20 cellular contexts compared by ENCODE assay signal in the genomic region with DNA sequence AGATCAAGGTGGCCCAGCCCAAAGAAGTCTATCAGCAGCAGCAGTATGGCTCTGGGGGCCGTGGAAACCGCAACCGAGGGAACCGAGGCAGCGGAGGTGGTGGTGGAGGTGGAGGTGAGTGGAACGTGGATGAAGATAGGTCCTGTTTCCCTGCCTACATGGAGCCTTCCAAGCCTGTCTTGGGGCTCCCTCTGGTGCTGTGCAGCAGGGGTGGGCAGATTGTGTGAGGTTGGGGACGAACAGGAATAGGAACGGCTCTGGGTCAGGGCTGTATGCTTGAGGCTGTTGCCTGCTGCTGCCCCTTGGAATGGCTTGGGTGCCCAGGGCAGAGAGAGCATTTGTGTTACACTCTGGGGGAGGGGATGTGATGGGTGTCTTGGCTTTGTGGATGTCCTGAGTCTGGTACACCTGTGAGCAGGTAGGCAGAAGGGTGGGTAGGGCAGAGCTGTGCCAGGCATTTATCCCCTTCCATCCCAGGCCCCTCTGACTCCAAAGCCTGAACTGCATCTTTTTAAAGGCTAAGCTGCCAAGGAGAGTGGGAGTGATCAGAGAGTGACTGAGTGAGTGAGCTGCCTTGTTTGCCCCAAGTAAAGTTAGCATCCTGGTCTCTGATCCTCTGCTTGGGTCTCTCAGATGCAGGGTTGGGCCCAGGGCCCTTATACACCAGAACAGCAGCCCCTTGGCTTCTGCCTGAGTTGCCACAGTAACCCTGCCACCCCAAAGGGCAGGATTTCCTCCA. TPM values are rescaled to one million over a fixed set of nuclear protein-coding genes. Genes with fewer than 3 reads are reported as not detected.
DNase-seq lines count a peak whose midpoint lies in the region; TF ChIP-seq lines count a peak whose summit lies in the region.
"Had no signal": no experiment of that assay in that cellular context is flagged by ENCODE, and none has a peak within 500 bp of the region (broad histone marks: within the 10 kb centered on the region; RNA-seq: fewer than 3 reads in every experiment).

No MANE protein-coding gene starts in this region.

- no peaks in the 10 kb centered on the region for H3K27me3 Mint-ChIP-seq in activated T-cell treated with anti-CD3 and anti-CD28 coated beads, Interleukin-2, amount 50 U/mL, for 24 hours
- no peaks in the 10 kb centered on the region for H3K27me3 Mint-ChIP-seq in activated T-helper 1 cell treated with anti-CD3 and anti-CD28 coated beads, Interleukin-12 subunit alpha, Interleukin-12 subunit beta, Interleukin-2, Interleukin-4 antibody, amounts not matched to agents 30 ng/mL and 10 ng/mL and 1 ng/mL, durations not matched to agents 14 hours and 24 hours and 36 hours (ENCODE audit: insufficient read depth)
- H3K27me3 Mint-ChIP-seq: T-cell had no signal

- DNase-seq in activated T-cell treated with anti-CD3 and anti-CD28 coated beads, Interleukin-2, amount 50 U/mL, for 24 hours: no peak
- DNase-seq in activated T-cell treated with anti-CD3 and anti-CD28 coated beads for 4 hours (no peak), NAMALWA (ENCODE audit: low spot score) (peak; percentile 27), spleen (peak; percentile 44), NCI-H1092 (lab: John Stamatoyannopoulos, UW) (no peak), WERI-Rb-1 (no peak)
- DNase-seq in activated T-helper 1 cell treated with anti-CD3 and anti-CD28 coated beads, Interleukin-12 subunit alpha, Interleukin-12 subunit beta, Interleukin-2, Interleukin-4 antibody, amounts not matched to agents 30 ng/mL and 10 ng/mL and 1 ng/mL, durations not matched to agents 14 hours and 24 hours and 36 hours (ENCODE audit: low spot score): no peak
- DNase-seq: activated CD4-positive, alpha-beta T cell treated with anti-CD3 and anti-CD28 coated beads, Interleukin-2, amount 50 U/mL, for 48 hours; amniotic stem cell; esophagus squamous epithelium; hippocampal formation; KG1; left lung; NCI-H1694 treated with DMSO at 0.1 percent for 48 hours; NCI-H526 treated with DMSO at 0.1 percent for 48 hours; substantia nigra; T-cell had no signal

- intact Hi-C loops in spleen (cut with DNase I; ENCODE audit: low total_unique reads): no loop called here
- intact Hi-C loops in activated T-helper 1 cell treated with anti-CD3 and anti-CD28 coated beads, Interleukin-12 subunit alpha, Interleukin-12 subunit beta, Interleukin-2, Interleukin-4 antibody, amounts not matched to agents 30 ng/mL and 10 ng/mL and 1 ng/mL, durations not matched to agents 14 hours and 24 hours and 36 hours (cut with micrococcal nuclease): loop anchor here (10.0 kb wide), 2 partner anchors 1185 to 1405 kb away; partner anchors contain the start of gene ZNF346

- peaks cover 45% of the 10 kb centered on the region for H3K4me1 Mint-ChIP-seq in activated T-cell treated with anti-CD3 and anti-CD28 coated beads, Interleukin-2, amount 50 U/mL, for 24 hours (ENCODE audit: low read depth)
- H3K4me1 Mint-ChIP-seq in activated T-helper 1 cell treated with anti-CD3 and anti-CD28 coated beads, Interleukin-12 subunit alpha, Interleukin-12 subunit beta, Interleukin-2, Interleukin-4 antibody, amounts not matched to agents 30 ng/mL and 10 ng/mL and 1 ng/mL, durations not matched to agents 14 hours and 24 hours and 36 hours (ENCODE audit: low read depth): peaks cover 54% of the 10 kb centered on the region

- H3K27me3 ChIP-seq in duodenal mucosa (ENCODE audit: control insufficient read depth in 1 of 2, insufficient read depth in 2 of 2, low read length in 2 of 2): no peaks in the 10 kb centered on the region
- no peaks in the 10 kb centered on the region for H3K27me3 ChIP-seq in spleen (replicated peaks in 1 of 7)
- no peaks in the 10 kb centered on the region for H3K27me3 ChIP-seq in WERI-Rb-1 (ENCODE audit: insufficient read depth, low read depth, severe bottlenecking)
- H3K27me3 ChIP-seq: esophagus squamous epithelium, left lung had no signal

- H3K36me3 Mint-ChIP-seq in activated T-cell treated with anti-CD3 and anti-CD28 coated beads, Interleukin-2, amount 50 U/mL, for 24 hours (ENCODE audit: low read depth): peaks cover 93% of the 10 kb centered on the region
- H3K36me3 Mint-ChIP-seq in activated T-helper 1 cell treated with anti-CD3 and anti-CD28 coated beads, Interleukin-12 subunit alpha, Interleukin-12 subunit beta, Interleukin-2, Interleukin-4 antibody, amounts not matched to agents 30 ng/mL and 10 ng/mL and 1 ng/mL, durations not matched to agents 14 hours and 24 hours and 36 hours (ENCODE audit: low read depth): peaks cover 76% of the 10 kb centered on the region

- peak overlapping the region; percentile 49 for H3K4me3 Mint-ChIP-seq in activated T-cell treated with anti-CD3 and anti-CD28 coated beads, Interleukin-2, amount 50 U/mL, for 24 hours
- H3K4me3 Mint-ChIP-seq in activated T-helper 1 cell treated with anti-CD3 and anti-CD28 coated beads, Interleukin-12 subunit alpha, Interleukin-12 subunit beta, Interleukin-2, Interleukin-4 antibody, amounts not matched to agents 30 ng/mL and 10 ng/mL and 1 ng/mL, durations not matched to agents 14 hours and 24 hours and 36 hours: no peak overlapping the region
- H3K4me3 Mint-ChIP-seq: T-cell had no signal

- no peak for TF ChIP-seq CTCF in spleen (IDR thresholded peaks at IDR 0.05 in 8 of 11, conservative IDR thresholded peaks at IDR 0.05 in 3 of 11)
- no peak for TF ChIP-seq CTCF in WERI-Rb-1 (IDR thresholded peaks at IDR 0.05; ENCODE audit: low read depth, low read length)

- H3K9ac ChIP-seq in duodenal mucosa (ENCODE audit: low read depth in 1 of 2, low read length in 2 of 2): peak overlapping the region; percentile 16 to 91

- peaks cover 72 to 84% of the 10 kb centered on the region in 2 donors for H3K36me3 ChIP-seq in duodenal mucosa (ENCODE audit: control insufficient read depth in 1 of 2, insufficient read depth in 2 of 2, low read length in 2 of 2)
- H3K36me3 ChIP-seq in spleen: peaks cover 0 to 87% (median 80%) of the 10 kb centered on the region in 6 donors
- peaks cover 92% of the 10 kb centered on the region for H3K36me3 ChIP-seq in WERI-Rb-1

- H3K9me3 ChIP-seq in duodenal mucosa (ENCODE audit: control insufficient read depth in 1 of 2, low read length in 2 of 2): no peaks in the 10 kb centered on the region
- no peaks in the 10 kb centered on the region for H3K9me3 ChIP-seq in spleen
- H3K9me3 ChIP-seq in WERI-Rb-1 (ENCODE audit: severe bottlenecking): no peaks in the 10 kb centered on the region
- H3K9me3 ChIP-seq: esophagus squamous epithelium, left lung had no signal

- H3K27ac Mint-ChIP-seq in activated T-cell treated with anti-CD3 and anti-CD28 coated beads, Interleukin-2, amount 50 U/mL, for 24 hours: peak overlapping the region; percentile 94
- no peak overlapping the region for H3K27ac Mint-ChIP-seq in activated T-helper 1 cell treated with anti-CD3 and anti-CD28 coated beads, Interleukin-12 subunit alpha, Interleukin-12 subunit beta, Interleukin-2, Interleukin-4 antibody, amounts not matched to agents 30 ng/mL and 10 ng/mL and 1 ng/mL, durations not matched to agents 14 hours and 24 hours and 36 hours

- peak overlapping the region; percentile 28 for H3K27ac ChIP-seq in duodenal mucosa (ENCODE audit: low read depth, low read length)
- peak overlapping the region in 1 of 8 donors; percentile 19 for H3K27ac ChIP-seq in spleen
- no peak overlapping the region for H3K27ac ChIP-seq in WERI-Rb-1
- H3K27ac ChIP-seq: left lung had no signal

- H3K9me3 Mint-ChIP-seq in activated T-cell treated with anti-CD3 and anti-CD28 coated beads, Interleukin-2, amount 50 U/mL, for 24 hours: no peaks in the 10 kb centered on the region
- no peaks in the 10 kb centered on the region for H3K9me3 Mint-ChIP-seq in activated T-helper 1 cell treated with anti-CD3 and anti-CD28 coated beads, Interleukin-12 subunit alpha, Interleukin-12 subunit beta, Interleukin-2, Interleukin-4 antibody, amounts not matched to agents 30 ng/mL and 10 ng/mL and 1 ng/mL, durations not matched to agents 14 hours and 24 hours and 36 hours
- H3K9me3 Mint-ChIP-seq: T-cell had no signal

- H3K4me1 ChIP-seq in duodenal mucosa (ENCODE audit: control insufficient read depth in 1 of 2, insufficient read depth in 2 of 2, low read length in 2 of 2) (peaks cover 68 to 78% of the 10 kb centered on the region in 2 donors), spleen (peaks cover 15 to 85% (median 43%) of the 10 kb centered on the region in 6 donors)

- TF ChIP-seq POLR2A in spleen (IDR thresholded peaks at IDR 0.05): no peak

- WGBS in spleen, 5 donors: 79 to 89% (median 88%) methylated on average over 8 of the region's 8 CpGs

- H3K4me3 ChIP-seq in duodenal mucosa (ENCODE audit: low read depth in 1 of 2, low read length in 2 of 2) (no peak overlapping the region), spleen (no peak overlapping the region), WERI-Rb-1 (ENCODE audit: low read depth, low read length) (no peak overlapping the region)
- H3K4me3 ChIP-seq: esophagus squamous epithelium, left lung had no signal

RNA-seq across cellular contexts. Expression of gene HNRNPAB, which starts 5.2 kb away (rescaled TPM):
- 100 to 1,000 TPM in 4 of 7 donors, 10 to 100 TPM in 3; 55.9 to 136 (median 113) TPM for total RNA-seq in spleen
- polyA plus RNA-seq in spleen: 100 to 1,000 TPM in 2 of 3 donors, 10 to 100 TPM in 1; 88.2 to 144 (median 120) TPM
- total RNA-seq in activated T-helper 1 cell treated with anti-CD3 and anti-CD28 coated beads, Interleukin-12 subunit alpha, Interleukin-12 subunit beta, Interleukin-2, Interleukin-4 antibody, amounts not matched to agents 30 ng/mL and 10 ng/mL and 1 ng/mL, durations not matched to agents 14 hours and 24 hours and 36 hours: 459 and 472 TPM in 2 replicates

RNA-seq across cellular contexts. Expression of gene GMCL2, which starts 22.3 kb away (rescaled TPM):
- total RNA-seq in spleen: not detected
- polyA plus RNA-seq in spleen: under 1 TPM in 1 of 3 donors, not detected in 2; 0.03 TPM
- total RNA-seq in activated T-helper 1 cell treated with anti-CD3 and anti-CD28 coated beads, Interleukin-12 subunit alpha, Interleukin-12 subunit beta, Interleukin-2, Interleukin-4 antibody, amounts not matched to agents 30 ng/mL and 10 ng/mL and 1 ng/mL, durations not matched to agents 14 hours and 24 hours and 36 hours: not detected in 2 replicates
- total RNA-seq: A673, esophagus squamous epithelium, left lung, T-cell had no signal
- polyA plus RNA-seq: neural cell had no signal

RNA-seq across cellular contexts. Expression of gene PHYKPL, which starts 23.1 kb away (rescaled TPM):
- 100 to 1,000 TPM in 6 of 7 donors, 10 to 100 TPM in 1; 91.8 to 209 (median 132) TPM for total RNA-seq in spleen
- 10 to 100 TPM; 46.9 to 82.7 (median 74.5) TPM for polyA plus RNA-seq in spleen
- 84.4 and 86.7 TPM in 2 replicates for total RNA-seq in activated T-helper 1 cell treated with anti-CD3 and anti-CD28 coated beads, Interleukin-12 subunit alpha, Interleukin-12 subunit beta, Interleukin-2, Interleukin-4 antibody, amounts not matched to agents 30 ng/mL and 10 ng/mL and 1 ng/mL, durations not matched to agents 14 hours and 24 hours and 36 hours

RNA-seq across cellular contexts. Expression of gene NHP2, which starts 55.8 kb away (rescaled TPM):
- 100 to 1,000 TPM in 2 of 7 donors, 10 to 100 TPM in 5; 53.7 to 115 (median 81.5) TPM for total RNA-seq in spleen
- polyA plus RNA-seq in spleen: 100 to 1,000 TPM; 113 to 162 (median 153) TPM
- 264 and 265 TPM in 2 replicates for total RNA-seq in activated T-helper 1 cell treated with anti-CD3 and anti-CD28 coated beads, Interleukin-12 subunit alpha, Interleukin-12 subunit beta, Interleukin-2, Interleukin-4 antibody, amounts not matched to agents 30 ng/mL and 10 ng/mL and 1 ng/mL, durations not matched to agents 14 hours and 24 hours and 36 hours

Comparison
In these comparisons a context has a peak if more than half of its experiments do, and no peak if none do; other contexts are left out.
1. DNase-seq: peak in NAMALWA (single experiment) and spleen (single experiment); none in activated T-cell treated with anti-CD3 and anti-CD28 coated beads, Interleukin-2, amount 50 U/mL, for 24 hours (single experiment), activated T-cell treated with anti-CD3 and anti-CD28 coated beads for 4 hours (single experiment), NCI-H1092 (single experiment), activated T-helper 1 cell treated with anti-CD3 and anti-CD28 coated beads, Interleukin-12 subunit alpha, Interleukin-12 subunit beta, Interleukin-2, Interleukin-4 antibody, amounts not matched to agents 30 ng/mL and 10 ng/mL and 1 ng/mL, durations not matched to agents 14 hours and 24 hours and 36 hours (single experiment) and WERI-Rb-1 (single experiment).